In genomic region chr10:32341596-32341995, GRCh38 we compare ENCODE assay signal across 18 cellular contexts. TPM values are rescaled to one million over a fixed set of nuclear protein-coding genes. Genes with fewer than 3 reads are reported as not detected.
DNase-seq lines count a peak whose midpoint lies in the region; ATAC-seq and TF ChIP-seq lines count a peak whose summit lies in the region.
"Had no signal": no experiment of that assay in that cellular context is flagged by ENCODE, and none has a peak within 500 bp of the region (broad histone marks: within the 10 kb centered on the region; RNA-seq: fewer than 3 reads in every experiment).

No MANE protein-coding gene starts in this region.

- H3K27me3 ChIP-seq in Loucy (ENCODE audit: insufficient read depth, low read length, poor library complexity, severe bottlenecking) (no peaks in the 10 kb centered on the region), gastrocnemius medialis (no peaks in the 10 kb centered on the region)
- H3K27me3 ChIP-seq: neutrophil had no signal

- peak overlapping the region; percentile 84 for H3K4me2 ChIP-seq in Loucy (ENCODE audit: low read depth, low read length, poor library complexity, severe bottlenecking)

- intact Hi-C loops in gastrocnemius medialis (cut with DNase I; ENCODE audit: low total_unique reads), result no loop called here

- H3K9me3 Mint-ChIP-seq in activated CD8-positive, alpha-beta memory T cell treated with anti-CD3 and anti-CD28 coated beads, Interleukin-2, amount 10 ng/mL, durations not matched to agents 7 days and 5 days (ENCODE audit: low read depth), result no peaks in the 10 kb centered on the region
- peaks cover 0 to 8% (median under 1%) of the 10 kb centered on the region in 5 experiments for H3K9me3 Mint-ChIP-seq in brain
- H3K9me3 Mint-ChIP-seq: activated B cell treated with CpG ODN at 0.5 μM for 24 hours, CD14-positive monocyte had no signal

- no peaks in the 10 kb centered on the region for H3K27me3 Mint-ChIP-seq in activated CD8-positive, alpha-beta memory T cell treated with anti-CD3 and anti-CD28 coated beads, Interleukin-2, amount 10 ng/mL, durations not matched to agents 7 days and 5 days
- H3K27me3 Mint-ChIP-seq in brain, result peaks cover 8% of the 10 kb centered on the region
- H3K27me3 Mint-ChIP-seq: activated B cell treated with CpG ODN at 0.5 μM for 24 hours had no signal

- POLR2A ChIA-PET in GM10248 (lab: Yijun Ruan, JAX), result no interaction called here

- TF ChIP-seq POLR2A in gastrocnemius medialis (IDR thresholded peaks at IDR 0.05), result no peak

- no peaks in the 10 kb centered on the region for H3K9me2 ChIP-seq in Loucy (replicated peaks; ENCODE audit: low read depth, low read length)

- CTCF ChIA-PET in activated CD8-positive, alpha-beta memory T cell treated with anti-CD3 and anti-CD28 coated beads, Interleukin-2, amount 10 ng/mL, durations not matched to agents 7 days and 5 days (lab: Charles Lee), result interaction anchor here (0.9 to 1.1 kb wide), 3 partner anchors 24 to 151 kb away, joined by 3 read pairs; no protein-coding TSS in a partner anchor
- CTCF ChIA-PET in GM10248 (lab: Yijun Ruan, JAX), result interaction anchor here (1.2 to 2.8 kb wide), 3 partner anchors 8 to 85 kb away, joined by 3 to 19 read pairs (median 12); no protein-coding TSS in a partner anchor

- DNase-seq in activated CD8-positive, alpha-beta memory T cell treated with anti-CD3 and anti-CD28 coated beads, Interleukin-2, amount 10 ng/mL, durations not matched to agents 7 days and 5 days, result no peak
- DNase-seq in activated CD8-positive, alpha-beta memory T cell treated with anti-CD3 and anti-CD28 coated beads for 24 hours, result no peak
- DNase-seq in gastrocnemius medialis (no peak), NCI-H128 (lab: John Stamatoyannopoulos, UW; ENCODE audit: unreplicated experiment) (no peak), omental fat pad (ENCODE audit: low spot score) (no peak), GM10248 (ENCODE audit: extremely low spot score) (no peak)
- DNase-seq: activated B cell treated with CpG ODN at 0.5 μM for 24 hours; activated CD8-positive, alpha-beta memory T cell treated with anti-CD3 and anti-CD28 coated beads, Interleukin-2, amount 50 U/mL, for 48 hours; amniotic stem cell; cerebellar nuclear complex; left cardiac atrium; NCI-H146; retina had no signal

- TF ChIP-seq CTCF in Loucy (conservative IDR thresholded peaks at IDR 0.05; ENCODE audit: low read length) (no peak), brain (conservative IDR thresholded peaks at IDR 0.05) (no peak), gastrocnemius medialis (IDR thresholded peaks at IDR 0.05 in 4 of 5, conservative IDR thresholded peaks at IDR 0.05 in 1 of 5) (no peak), omental fat pad (IDR thresholded peaks at IDR 0.05) (no peak), GM10248 (IDR thresholded peaks at IDR 0.05; ENCODE audit: control extremely low read depth, extremely low read depth, low read depth, missing control alignments) (no peak)

- H4K20me1 ChIP-seq in Loucy (ENCODE audit: insufficient read depth, low read length, poor library complexity, severe bottlenecking), result peaks cover 93% of the 10 kb centered on the region

- no peak for ATAC-seq in activated CD8-positive, alpha-beta memory T cell treated with anti-CD3 and anti-CD28 coated beads, Interleukin-2, amount 10 ng/mL, durations not matched to agents 7 days and 5 days
- ATAC-seq in gastrocnemius medialis, result no peak
- ATAC-seq in omental fat pad (ENCODE audit: low FRiP score), result no peak
- ATAC-seq: left cardiac atrium had no signal

- peak overlapping the region; percentile 40 for H3K9ac ChIP-seq in Loucy (ENCODE audit: low read depth, low read length, poor library complexity, severe bottlenecking)

- H3K79me2 ChIP-seq in Loucy (ENCODE audit: insufficient read depth, low read length), result peaks cover 96% of the 10 kb centered on the region

- peak overlapping the region in 3 of 4 donors; percentile 19 to 55 (median 33) for H3K27ac ChIP-seq in gastrocnemius medialis
- H3K27ac ChIP-seq: RWPE1 had no signal

- peaks cover 69% of the 10 kb centered on the region for H3K4me1 Mint-ChIP-seq in activated CD8-positive, alpha-beta memory T cell treated with anti-CD3 and anti-CD28 coated beads, Interleukin-2, amount 10 ng/mL, durations not matched to agents 7 days and 5 days
- peaks cover 88% of the 10 kb centered on the region for H3K4me1 Mint-ChIP-seq in brain

- H3K36me3 ChIP-seq in Loucy (ENCODE audit: insufficient read depth, low read length) (peaks cover 11% of the 10 kb centered on the region; the same call in 1 of the 2 replicates), gastrocnemius medialis (no peaks in the 10 kb centered on the region)

- H3K4me1 ChIP-seq in Loucy (ENCODE audit: insufficient read depth, low read length, poor library complexity, severe bottlenecking) (peaks cover 56% of the 10 kb centered on the region), gastrocnemius medialis (peaks cover 83 to 84% of the 10 kb centered on the region in 2 donors)

- no peak overlapping the region for H2AFZ ChIP-seq in Loucy (ENCODE audit: low read length)

- H3K27ac Mint-ChIP-seq in activated CD8-positive, alpha-beta memory T cell treated with anti-CD3 and anti-CD28 coated beads, Interleukin-2, amount 10 ng/mL, durations not matched to agents 7 days and 5 days, result peak overlapping the region; percentile 65
- peak overlapping the region in 4 of 5 experiments; percentile 4 to 69 (median 48) for H3K27ac Mint-ChIP-seq in brain
- H3K27ac Mint-ChIP-seq: activated B cell treated with CpG ODN at 0.5 μM for 24 hours had no signal

- H3K9me3 ChIP-seq in Loucy (ENCODE audit: insufficient read depth, low read depth, low read length) (no peaks in the 10 kb centered on the region), gastrocnemius medialis (no peaks in the 10 kb centered on the region)
- H3K9me3 ChIP-seq: neutrophil had no signal

- no peaks in the 10 kb centered on the region for H3F3A ChIP-seq in Loucy (ENCODE audit: low read depth)

- H3K4me3 Mint-ChIP-seq in activated CD8-positive, alpha-beta memory T cell treated with anti-CD3 and anti-CD28 coated beads, Interleukin-2, amount 10 ng/mL, durations not matched to agents 7 days and 5 days, result peak overlapping the region; percentile 18
- peak overlapping the region in 4 of 5 experiments; percentile 17 to 59 (median 40) for H3K4me3 Mint-ChIP-seq in brain
- H3K4me3 Mint-ChIP-seq: activated B cell treated with CpG ODN at 0.5 μM for 24 hours, CD14-positive monocyte had no signal

- in situ Hi-C loops in gastrocnemius medialis (cut with MboI; ENCODE audit: low sequenced_read_pairs in 4 of 4), result loop anchor here in 2 of 4 donors (10.0 to 25.0 kb wide), 2 partner anchors 87 to 279 kb away; partner anchors contain the start of gene KIF5B (in 1 of the 2)

- H3K4me3 ChIP-seq in Loucy (ENCODE audit: low read length, poor library complexity, severe bottlenecking) (peak overlapping the region; percentile 80), gastrocnemius medialis (peak overlapping the region in 1 of 4 donors; percentile 23)

- peaks cover 28% of the 10 kb centered on the region for H3K36me3 Mint-ChIP-seq in activated CD8-positive, alpha-beta memory T cell treated with anti-CD3 and anti-CD28 coated beads, Interleukin-2, amount 10 ng/mL, durations not matched to agents 7 days and 5 days
- H3K36me3 Mint-ChIP-seq in brain, result peaks cover 76% of the 10 kb centered on the region

RNA-seq across cellular contexts. Expression of gene EPC1, which starts 5.4 kb away (rescaled TPM):
- total RNA-seq in activated CD8-positive, alpha-beta memory T cell treated with anti-CD3 and anti-CD28 coated beads, Interleukin-2, amount 10 ng/mL, durations not matched to agents 7 days and 5 days, result 10 to 100 TPM; 32.1 to 42.3 TPM
- polyA plus RNA-seq in brain (ENCODE audit: insufficient read depth, low read depth, low replicate concordance), result 16.4 TPM
- total RNA-seq in gastrocnemius medialis, result 10 to 100 TPM; 25.0 to 37.9 (median 29.3) TPM
- total RNA-seq in omental fat pad, result 10 to 100 TPM; 30.5 to 68.7 (median 34.5) TPM
